ENCODE assay signal across 27 cellular contexts in genomic region chr2:229339613-229340012, GRCh38.
DNase-seq lines count a peak whose midpoint lies in the region; ATAC-seq, FAIRE-seq and TF ChIP-seq lines count a peak whose summit lies in the region.
"Had no signal": no experiment of that assay in that cellular context is flagged by ENCODE, and none has a peak within 500 bp of the region (broad histone marks: within the 10 kb centered on the region; RNA-seq: fewer than 3 reads in every experiment).

No MANE protein-coding gene starts in this region.

- ATAC-seq in GM18867 (IDR thresholded peaks at IDR 0.05; ENCODE audit: unreplicated experiment) (no peak), natural killer cell (no peak), heart left ventricle (no peak)
- ATAC-seq: activated CD8-positive, alpha-beta T cell treated with anti-CD3 and anti-CD28 coated beads, Interleukin-2, amount 10 ng/mL, durations not matched to agents 7 days and 5 days; left lung had no signal

- H3K36me3 ChIP-seq in astrocyte (ENCODE audit: insufficient read depth, low read length) (no peaks in the 10 kb centered on the region), heart left ventricle (no peaks in the 10 kb centered on the region)
- H3K36me3 ChIP-seq: left lung, ovary, right atrium auricular region, stomach, transverse colon had no signal

- peak overlapping the region; percentile 20 for H3K4me2 ChIP-seq in astrocyte (ENCODE audit: low read length)

- no peak for TF ChIP-seq CTCF in HFF-Myc (IDR thresholded peaks at IDR 0.05; ENCODE audit: low read depth, low read length, missing control alignments)
- no peak for TF ChIP-seq CTCF in astrocyte (IDR thresholded peaks at IDR 0.05; ENCODE audit: insufficient read depth, low read depth, low read length)
- no peak for TF ChIP-seq CTCF in natural killer cell (IDR thresholded peaks at IDR 0.05)
- no peak for TF ChIP-seq CTCF in heart left ventricle (IDR thresholded peaks at IDR 0.05)

- H4K20me1 ChIP-seq in astrocyte (ENCODE audit: insufficient read depth, low read length): no peaks in the 10 kb centered on the region

- no peaks in the 10 kb centered on the region for H3K36me3 Mint-ChIP-seq in astrocyte (ENCODE audit: low read depth, unreplicated experiment)
- H3K36me3 Mint-ChIP-seq in natural killer cell: no peaks in the 10 kb centered on the region
- H3K36me3 Mint-ChIP-seq: mesothelial cell of epicardium had no signal

- H3K27me3 ChIP-seq in astrocyte (ENCODE audit: insufficient read depth, low read length): no peaks in the 10 kb centered on the region
- peaks cover 0 to 5% (median 0%) of the 10 kb centered on the region in 9 donors for H3K27me3 ChIP-seq in heart left ventricle
- H3K27me3 ChIP-seq: left lung, ovary, right atrium auricular region, stomach, transverse colon had no signal

- H3K9me3 Mint-ChIP-seq in astrocyte (ENCODE audit: unreplicated experiment) (peaks cover 6% of the 10 kb centered on the region), natural killer cell (no peaks in the 10 kb centered on the region)
- H3K9me3 Mint-ChIP-seq: mesothelial cell of epicardium, nephron had no signal

- no peak for FAIRE-seq in astrocyte (lab: Jason Lieb, UNC)
- FAIRE-seq: D721Med had no signal

- 88 to 90% (median 89%) methylated on average over 5 of the region's 5 CpGs for WGBS in heart left ventricle, 4 donors

- no peak overlapping the region for H3K4me3 Mint-ChIP-seq in astrocyte (ENCODE audit: unreplicated experiment)
- H3K4me3 Mint-ChIP-seq in natural killer cell: no peak overlapping the region
- H3K4me3 Mint-ChIP-seq: activated CD8-positive, alpha-beta T cell treated with anti-CD3 and anti-CD28 coated beads, Interleukin-2, amount 10 ng/mL, durations not matched to agents 7 days and 5 days; CD14-positive monocyte; mesothelial cell of epicardium; nephron had no signal

- H3K4me1 ChIP-seq in astrocyte (ENCODE audit: insufficient read depth, low read length) (no peaks in the 10 kb centered on the region), heart left ventricle (peaks cover 0 to 5% (median 0%) of the 10 kb centered on the region in 12 donors)
- H3K4me1 ChIP-seq: right atrium auricular region had no signal

- DNase-seq in AG08396 (ENCODE audit: low spot score) (peak; percentile 18), HFF-Myc (ENCODE audit: extremely low read depth, low read depth) (peak; percentile 82), astrocyte (ENCODE audit: low read depth) (peak; percentile 31), iris pigment epithelial cell (ENCODE audit: low read depth) (peak; percentile 28), natural killer cell (no peak), heart left ventricle (no peak)
- no peak for DNase-seq in stimulated activated CD4-positive, alpha-beta T cell treated with anti-CD3 and anti-CD28 coated beads, Interleukin-4, amount 100 ng/mL, for 4 hours
- DNase-seq: ACHN; activated CD4-positive, CD25-positive, alpha-beta regulatory T cell; activated CD8-positive, alpha-beta T cell treated with anti-CD3 and anti-CD28 coated beads, Interleukin-2, amount 10 ng/mL, durations not matched to agents 7 days and 5 days; activated naive CD4-positive, alpha-beta T cell treated with Interleukin-2 at 50 U/mL for 16 hours; activated T-cell treated with anti-CD3 and anti-CD28 coated beads, Interleukin-2, amount 50 U/mL, for 1 hour; anterior cingulate cortex; effector memory CD4-positive, alpha-beta T cell; H7; left lung; NCI-H1694; ovary; stomach; T-helper 9 cell; transverse colon had no signal

- H3K4me1 Mint-ChIP-seq in astrocyte (ENCODE audit: low read depth, unreplicated experiment) (peaks cover 19% of the 10 kb centered on the region), natural killer cell (no peaks in the 10 kb centered on the region)
- H3K4me1 Mint-ChIP-seq: mesothelial cell of epicardium, nephron had no signal

- H2AFZ ChIP-seq in astrocyte (ENCODE audit: low read depth, low read length): no peak overlapping the region

- no peak overlapping the region for H3K4me3 ChIP-seq in HFF-Myc (replicated peaks; ENCODE audit: low read depth, low read length)
- no peak overlapping the region for H3K4me3 ChIP-seq in astrocyte (ENCODE audit: insufficient read depth, low read depth, low read length)
- no peak overlapping the region for H3K4me3 ChIP-seq in heart left ventricle
- H3K4me3 ChIP-seq: left lung, ovary, right atrium auricular region, stomach, transverse colon had no signal

- H3K27ac Mint-ChIP-seq in astrocyte (ENCODE audit: unreplicated experiment) (no peak overlapping the region), natural killer cell (no peak overlapping the region)
- H3K27ac Mint-ChIP-seq: activated CD8-positive, alpha-beta T cell treated with anti-CD3 and anti-CD28 coated beads, Interleukin-2, amount 10 ng/mL, durations not matched to agents 7 days and 5 days; mesothelial cell of epicardium; nephron had no signal

- no peaks in the 10 kb centered on the region for H3K79me2 ChIP-seq in astrocyte (ENCODE audit: insufficient read depth, low read length)

- H3K27me3 Mint-ChIP-seq in astrocyte (ENCODE audit: low read depth, unreplicated experiment) (peaks cover 6% of the 10 kb centered on the region), natural killer cell (ENCODE audit: low read depth in 2 of 2) (no peaks in the 10 kb centered on the region)

- intact Hi-C loops in natural killer cell (cut with micrococcal nuclease): no loop called here
- intact Hi-C loops in heart left ventricle (cut with DNase I): loop anchor here in 5 of 10 donors (5.0 to 10.0 kb wide), 2 partner anchors 245 to 248 kb away; no protein-coding TSS in a partner anchor

- H3K9me3 ChIP-seq in astrocyte (ENCODE audit: insufficient read depth, low read depth, low read length) (no peaks in the 10 kb centered on the region), heart left ventricle (no peaks in the 10 kb centered on the region)
- H3K9me3 ChIP-seq: left lung, ovary, right atrium auricular region, stomach, transverse colon had no signal

- TF ChIP-seq POLR2A in heart left ventricle (IDR thresholded peaks at IDR 0.05): no peak

- peak overlapping the region; percentile 15 for H3K9ac ChIP-seq in astrocyte (ENCODE audit: low read length)

- H3K27ac ChIP-seq in astrocyte (ENCODE audit: low read depth, low read length): peak overlapping the region; percentile 48
- H3K27ac ChIP-seq in heart left ventricle: no peak overlapping the region
- H3K27ac ChIP-seq: left lung, ovary, right atrium auricular region, stomach, transverse colon had no signal

Comparison
In these comparisons a context has a peak if more than half of its experiments do, and no peak if none do; other contexts are left out.
1. DNase-seq: peak in AG08396 (single experiment), HFF-Myc (single experiment), astrocyte (single experiment) and iris pigment epithelial cell (single experiment); none in stimulated activated CD4-positive, alpha-beta T cell treated with anti-CD3 and anti-CD28 coated beads, Interleukin-4, amount 100 ng/mL, for 4 hours (0 of 2), natural killer cell (single experiment) and heart left ventricle (0 of 5).